ENCODE assay signal across 8 cellular contexts in the genomic region with DNA sequence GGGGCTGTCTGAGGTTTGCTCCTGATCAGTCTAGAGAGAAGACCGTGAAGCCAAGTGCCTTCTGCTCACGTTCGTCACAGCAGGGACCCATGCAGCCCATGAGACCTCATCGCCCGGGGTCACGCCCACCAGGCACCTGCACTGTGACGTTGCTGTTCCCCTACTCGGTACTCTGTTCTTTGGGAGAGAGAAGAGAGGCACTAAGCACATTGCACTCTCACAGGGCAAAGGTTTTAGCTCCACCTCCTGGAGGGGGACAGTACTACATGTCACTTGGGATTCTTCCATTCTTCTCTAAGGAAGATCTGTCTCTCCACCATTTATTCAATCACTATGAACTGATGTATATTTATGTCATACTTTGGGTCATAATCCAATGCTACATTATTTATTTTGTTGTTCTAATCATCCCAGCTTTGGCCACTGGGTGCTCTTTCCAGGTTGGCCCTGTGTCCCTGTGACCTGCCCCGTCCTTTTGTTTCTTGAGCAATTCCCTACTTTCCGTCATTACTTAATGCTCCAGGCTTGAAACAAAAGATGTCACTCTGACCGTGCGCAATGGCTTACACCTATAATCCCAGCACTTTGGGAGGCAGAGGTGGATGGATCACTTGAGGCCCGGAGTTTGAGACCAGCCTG. TPM values are rescaled to one million over a fixed set of nuclear protein-coding genes. Genes with fewer than 3 reads are reported as not detected.
DNase-seq lines count a peak whose midpoint lies in the region; ATAC-seq and TF ChIP-seq lines count a peak whose summit lies in the region.

No MANE protein-coding gene starts in this region.

- H3K36me3 ChIP-seq in OCI-LY3 (replicated peaks; ENCODE audit: low read depth, low read length), result no peaks in the 10 kb centered on the region

- peak; percentile 69 for DNase-seq in CD1c-positive myeloid dendritic cell (ENCODE audit: extremely low spot score)
- peak; percentile 69 for DNase-seq in HEK293T (ENCODE audit: extremely low spot score)
- peak; percentile 49 for DNase-seq in activated T-cell treated with anti-CD3 and anti-CD28 coated beads for 1 hour (ENCODE audit: low read depth)
- DNase-seq in fibroblast of the aortic adventitia (ENCODE audit: low read depth), result peak; percentile 34
- DNase-seq in renal cortical epithelial cell (ENCODE audit: low read depth), result peak; percentile 47

- H3K9ac ChIP-seq in OCI-LY3 (ENCODE audit: low read length), result no peak overlapping the region

- 0 out of 2 replicates have a peak overlapping the region, but pooled peaks have one; percentile 15 for H2AFZ ChIP-seq in OCI-LY3 (ENCODE audit: low read depth, low read length)

- H3K4me3 ChIP-seq in OCI-LY3 (ENCODE audit: low read length) (no peak overlapping the region), fibroblast of the aortic adventitia (ENCODE audit: low read depth, low read length) (no peak overlapping the region)

- TF ChIP-seq CTCF in OCI-LY3 (IDR thresholded peaks at IDR 0.05; ENCODE audit: low read depth, low read length) (peak; percentile 86), fibroblast of the aortic adventitia (IDR thresholded peaks at IDR 0.05; ENCODE audit: insufficient read depth, low read length) (peak; percentile 71)

- no peaks in the 10 kb centered on the region for H3K79me2 ChIP-seq in OCI-LY3 (ENCODE audit: low read length)

- H3K27ac ChIP-seq in OCI-LY3 (ENCODE audit: low read length), result no peak overlapping the region

- H3K27me3 ChIP-seq in OCI-LY3 (ENCODE audit: low read depth, low read length), result peaks cover 11% of the 10 kb centered on the region

- CTCF ChIA-PET in HEK293T (lab: Yijun Ruan, JAX), result no interaction called here

- ATAC-seq in HG03280 (IDR thresholded peaks at IDR 0.05; ENCODE audit: unreplicated experiment) (no peak), GM21423 (IDR thresholded peaks at IDR 0.05; ENCODE audit: unreplicated experiment) (no peak)

- H3K9me3 ChIP-seq in OCI-LY3 (ENCODE audit: insufficient read depth, low read length), result no peaks in the 10 kb centered on the region

- POLR2A ChIA-PET in HEK293T (lab: Yijun Ruan, JAX), result no interaction called here

- H3K4me1 ChIP-seq in OCI-LY3 (ENCODE audit: low read length), result peaks cover 5% of the 10 kb centered on the region; the same call in 1 of the 2 replicates

- no peaks in the 10 kb centered on the region for H4K20me1 ChIP-seq in OCI-LY3 (ENCODE audit: insufficient read depth, low read length)

- peak overlapping the region; percentile 25 for H3K4me2 ChIP-seq in OCI-LY3 (ENCODE audit: low read length)

TF ChIP-seq in HEK293T, 16 proteins besides CTCF, POLR2A, EP300 and RAD21:
- TF ChIP-seq CTBP1 (IDR thresholded peaks at IDR 0.05; ENCODE audit: borderline replicate concordance) (no peak), SP1 (IDR thresholded peaks at IDR 0.05) (no peak), TARDBP (IDR thresholded peaks at IDR 0.05) (no peak), HDGF (IDR thresholded peaks at IDR 0.05; ENCODE audit: borderline replicate concordance) (no peak), ELF4 (IDR thresholded peaks at IDR 0.05) (no peak), NFRKB (IDR thresholded peaks at IDR 0.05) (no peak), L3MBTL2 (conservative IDR thresholded peaks at IDR 0.05) (no peak), FOXA1 (IDR thresholded peaks at IDR 0.05) (no peak), ZNF384 (IDR thresholded peaks at IDR 0.05) (no peak), FOXK2 (IDR thresholded peaks at IDR 0.05) (no peak), SUZ12 (IDR thresholded peaks at IDR 0.05) (no peak), BHLHE40 (IDR thresholded peaks at IDR 0.05; ENCODE audit: borderline replicate concordance) (no peak)

RNA-seq across cellular contexts. Expression of gene BRD3, which starts 31.4 kb away (rescaled TPM):
- total RNA-seq in fibroblast of the aortic adventitia (ENCODE audit: low replicate concordance) (7.4 and 7.5 TPM in 2 replicates), renal cortical epithelial cell (5.4 and 37.7 TPM in 2 replicates)

RNA-seq across cellular contexts. Expression of gene WDR5, which starts 36.6 kb away (rescaled TPM):
- total RNA-seq in fibroblast of the aortic adventitia (ENCODE audit: low replicate concordance) (14.4 and 19.9 TPM in 2 replicates), renal cortical epithelial cell (18.4 and 23.1 TPM in 2 replicates)
